Comparison of ENCODE assay signal across 22 cellular contexts in genomic region chr4:90084277-90084966, GRCh38. TPM values are rescaled to one million over a fixed set of nuclear protein-coding genes. Genes with fewer than 3 reads are reported as not detected.
"Had no signal": no experiment of that assay in that cellular context is flagged by ENCODE, and none has a peak within 500 bp of the region (broad histone marks: within the 10 kb centered on the region; RNA-seq: fewer than 3 reads in every experiment).

No MANE protein-coding gene starts in this region.

- H3K4me3 ChIP-seq: esophagus squamous epithelium, gastroesophageal sphincter, psoas muscle, right lobe of liver, suprapubic skin, thyroid gland, uterus had no signal

- H3K9me3 Mint-ChIP-seq: nephron progenitor cell, type B pancreatic cell had no signal

- H3K4me3 Mint-ChIP-seq: immature natural killer cell, mesothelial cell of epicardium, nephron progenitor cell, type B pancreatic cell had no signal

- ATAC-seq: gastroesophageal sphincter, left cardiac atrium, left ventricle myocardium superior, psoas muscle, right lobe of liver had no signal

- DNase-seq: cerebellar nuclear complex; dermis blood vessel endothelial cell; esophagus squamous epithelium; foreskin fibroblast; glutamatergic neuron; immature natural killer cell; kidney; left cardiac atrium; left ventricle myocardium superior; nephron progenitor cell; psoas muscle; right lobe of liver; stimulated activated CD4-positive, alpha-beta T cell treated with anti-CD3 and anti-CD28 coated beads, Interleukin-4, amount 100 ng/mL, for 1 hour; stimulated activated CD8-positive, alpha-beta memory T cell treated with anti-CD3 and anti-CD28 coated beads, Interleukin-4, amount 100 ng/mL, for 48 hours; stimulated activated naive CD4-positive, alpha-beta T cell; thyroid gland; uterus had no signal

- H3K27me3 Mint-ChIP-seq: type B pancreatic cell had no signal

- H3K27me3 ChIP-seq: esophagus squamous epithelium, gastroesophageal sphincter, right lobe of liver, suprapubic skin, thyroid gland, uterus had no signal

- H3K4me1 ChIP-seq: esophagus squamous epithelium, gastroesophageal sphincter, psoas muscle, right lobe of liver, suprapubic skin, uterus had no signal

- H3K36me3 Mint-ChIP-seq: immature natural killer cell, mesothelial cell of epicardium, type B pancreatic cell had no signal

- H3K36me3 ChIP-seq: esophagus squamous epithelium, gastroesophageal sphincter, right lobe of liver, suprapubic skin, thyroid gland, uterus had no signal

- H3K27ac Mint-ChIP-seq: immature natural killer cell, mesothelial cell of epicardium, nephron progenitor cell, type B pancreatic cell had no signal

- H3K4me1 Mint-ChIP-seq: immature natural killer cell, nephron progenitor cell had no signal

- H3K27ac ChIP-seq: esophagus squamous epithelium, gastroesophageal sphincter, psoas muscle, right lobe of liver, suprapubic skin, thyroid gland, uterus had no signal

- H3K9me3 ChIP-seq: esophagus squamous epithelium, gastroesophageal sphincter, psoas muscle, right lobe of liver, suprapubic skin, thyroid gland, uterus had no signal

RNA-seq across cellular contexts. Expression of gene CCSER1, which starts 42.8 kb away (rescaled TPM):
- total RNA-seq: epithelial cell of proximal tubule had no signal
